22 cellular contexts compared by ENCODE assay signal in genomic region chr3:45387171-45387570, GRCh38. TPM values are rescaled to one million over a fixed set of nuclear protein-coding genes. Genes with fewer than 3 reads are reported as not detected.
DNase-seq lines count a peak whose midpoint lies in the region; ATAC-seq and TF ChIP-seq lines count a peak whose summit lies in the region.
"Had no signal": no experiment of that assay in that cellular context is flagged by ENCODE, and none has a peak within 500 bp of the region (broad histone marks: within the 10 kb centered on the region; RNA-seq: fewer than 3 reads in every experiment).

No MANE protein-coding gene starts in this region.

- CTCF ChIA-PET in CD4-positive, alpha-beta T cell (lab: Charles Lee), result no interaction called here

- H3K4me1 Mint-ChIP-seq in CD4-positive, alpha-beta T cell (ENCODE audit: low read depth), result peaks cover 25% of the 10 kb centered on the region
- peaks cover 5 to 23% (median 20%) of the 10 kb centered on the region in 4 donors for H3K4me1 Mint-ChIP-seq in naive thymus-derived CD8-positive, alpha-beta T cell

- POLR2A ChIA-PET in CD4-positive, alpha-beta T cell (lab: Charles Lee), result interaction anchor here (1.4 kb wide), 1 partner anchor 411 kb away, joined by 3 read pairs; the partner anchor contains the start of gene EXOSC7
- POLR2A ChIA-PET in naive thymus-derived CD8-positive, alpha-beta T cell (lab: Charles Lee), result no interaction called here

- peaks cover 19% of the 10 kb centered on the region for H3K27me3 Mint-ChIP-seq in CD4-positive, alpha-beta T cell
- peaks cover 0 to 7% (median 3%) of the 10 kb centered on the region in 5 donors for H3K27me3 Mint-ChIP-seq in naive thymus-derived CD8-positive, alpha-beta T cell

- intact Hi-C loops in CD4-positive, alpha-beta T cell (cut with DNase I, micrococcal nuclease), result no loop called here

- peaks cover 18% of the 10 kb centered on the region for H3K36me3 Mint-ChIP-seq in CD4-positive, alpha-beta T cell (ENCODE audit: low read depth)
- H3K36me3 Mint-ChIP-seq in naive thymus-derived CD8-positive, alpha-beta T cell, result peaks cover 0 to 12% (median 3%) of the 10 kb centered on the region in 3 donors
- H3K36me3 Mint-ChIP-seq: naive B cell had no signal

- no peak for DNase-seq in CD4-positive, alpha-beta T cell
- DNase-seq in HCEC 1CT (peak; percentile 14), amniotic epithelial cell (ENCODE audit: low read depth) (peak; percentile 21), NCI-H748 (lab: John Stamatoyannopoulos, UW; ENCODE audit: unreplicated experiment) (no peak), iPS-NIHi7 (ENCODE audit: extremely low spot score) (no peak)
- no peak for DNase-seq in naive thymus-derived CD8-positive, alpha-beta T cell
- no peak for DNase-seq in effector CD8-positive, alpha-beta T cell (lab: John Stamatoyannopoulos, UW)
- DNase-seq in activated effector memory CD4-positive, alpha-beta T cell treated with anti-CD3 and anti-CD28 coated beads, Interleukin-2, amount 50 U/mL, for 16 hours, result no peak
- DNase-seq: activated CD4-positive, alpha-beta memory T cell treated with anti-CD3 and anti-CD28 coated beads, Interleukin-2, amount 10 ng/mL, durations not matched to agents 7 days and 5 days; activated T-cell treated with anti-CD3 and anti-CD28 coated beads, Interleukin-2, amount 50 U/mL, for 24 hours; DMS153; endodermal cell; GF-D8; MM.1S; naive B cell; NCI-H146; NCI-H524 treated with DMSO at 0.1 percent for 48 hours; stimulated activated CD4-positive, alpha-beta T cell treated with anti-CD3 and anti-CD28 coated beads, Interleukin-1b, Interleukin-23, amount 100 ng/mL, for 48 hours had no signal

- H3K27ac ChIP-seq in CD4-positive, alpha-beta T cell (ENCODE audit: low read depth, low read length), result no peak overlapping the region
- H3K27ac ChIP-seq: suprapubic skin had no signal

- peaks cover 5% of the 10 kb centered on the region for H3K27me3 ChIP-seq in CD4-positive, alpha-beta T cell (ENCODE audit: control insufficient read depth, insufficient read depth, low read length)
- H3K27me3 ChIP-seq: suprapubic skin had no signal

- H3K9me3 Mint-ChIP-seq in CD4-positive, alpha-beta T cell, result no peaks in the 10 kb centered on the region
- H3K9me3 Mint-ChIP-seq in naive thymus-derived CD8-positive, alpha-beta T cell, result no peaks in the 10 kb centered on the region
- H3K9me3 Mint-ChIP-seq: activated CD4-positive, alpha-beta memory T cell treated with anti-CD3 and anti-CD28 coated beads, Interleukin-2, amount 10 ng/mL, durations not matched to agents 7 days and 5 days; activated naive CD4-positive, alpha-beta T cell treated with anti-CD3 and anti-CD28 coated beads, Interleukin-2, amount 50 U/mL, for 72 hours; activated T-cell treated with anti-CD3 and anti-CD28 coated beads, Interleukin-2, amount 50 U/mL, for 24 hours; endodermal cell; naive B cell; stimulated activated effector memory CD8-positive, alpha-beta T cell treated with anti-CD3 and anti-CD28 coated beads, Interleukin-12 subunit alpha, Interleukin-12 subunit beta, amount 100 ng/mL, for 72 hours had no signal

- peak overlapping the region; percentile 74 for H3K27ac Mint-ChIP-seq in CD4-positive, alpha-beta T cell
- peak overlapping the region in 3 of 10 donors; percentile 34 to 86 (median 46) for H3K27ac Mint-ChIP-seq in naive thymus-derived CD8-positive, alpha-beta T cell
- H3K27ac Mint-ChIP-seq: activated CD4-positive, alpha-beta memory T cell treated with anti-CD3 and anti-CD28 coated beads, Interleukin-2, amount 10 ng/mL, durations not matched to agents 7 days and 5 days; activated T-cell treated with anti-CD3 and anti-CD28 coated beads, Interleukin-2, amount 50 U/mL, for 24 hours had no signal

- no peak for TF ChIP-seq CTCF in CD4-positive, alpha-beta T cell (IDR thresholded peaks at IDR 0.05)

- ATAC-seq in CD4-positive, alpha-beta T cell (ENCODE audit: poor library complexity), result no peak
- no peak for ATAC-seq in naive thymus-derived CD8-positive, alpha-beta T cell
- ATAC-seq: activated CD4-positive, CD25-positive, alpha-beta regulatory T cell treated with anti-CD3 and anti-CD28 coated beads, Interleukin-2, amount 50 U/mL, for 24 hours; activated naive CD4-positive, alpha-beta T cell treated with anti-CD3 and anti-CD28 coated beads, Interleukin-2, amount 50 U/mL, for 72 hours; stimulated activated effector memory CD8-positive, alpha-beta T cell treated with anti-CD3 and anti-CD28 coated beads, Interleukin-12 subunit alpha, Interleukin-12 subunit beta, amount 100 ng/mL, for 72 hours had no signal

- peak overlapping the region; percentile 34 for H3K4me3 Mint-ChIP-seq in CD4-positive, alpha-beta T cell
- H3K4me3 Mint-ChIP-seq in naive thymus-derived CD8-positive, alpha-beta T cell, result peak overlapping the region in 8 of 10 donors; percentile 14 to 100 (median 98)

- no peaks in the 10 kb centered on the region for H3K9me3 ChIP-seq in CD4-positive, alpha-beta T cell (ENCODE audit: control insufficient read depth, low read length)
- H3K9me3 ChIP-seq: suprapubic skin had no signal

RNA-seq across cellular contexts. Expression of gene LARS2, which starts 1.2 kb away (rescaled TPM):
- 10 to 100 TPM; 16.6 to 17.7 TPM for total RNA-seq in CD4-positive, alpha-beta T cell
- 10 to 100 TPM; 17.6 to 24.1 TPM for total RNA-seq in naive thymus-derived CD8-positive, alpha-beta T cell
- polyA plus RNA-seq in naive thymus-derived CD8-positive, alpha-beta T cell, result 10 to 100 TPM in 1 of 3 donors, 1 to 10 TPM in 2; 5.1 to 11.1 (median 8.7) TPM

Comparison
In these comparisons a context has a peak if more than half of its experiments do, and no peak if none do; other contexts are left out.
1. DNase-seq: peak in HCEC 1CT (single experiment) and amniotic epithelial cell (single experiment); none in CD4-positive, alpha-beta T cell (0 of 10), naive thymus-derived CD8-positive, alpha-beta T cell (0 of 10), NCI-H748 (single experiment), effector CD8-positive, alpha-beta T cell (single experiment), activated effector memory CD4-positive, alpha-beta T cell treated with anti-CD3 and anti-CD28 coated beads, Interleukin-2, amount 50 U/mL, for 16 hours (single experiment) and iPS-NIHi7 (single experiment).